In the genomic region with DNA sequence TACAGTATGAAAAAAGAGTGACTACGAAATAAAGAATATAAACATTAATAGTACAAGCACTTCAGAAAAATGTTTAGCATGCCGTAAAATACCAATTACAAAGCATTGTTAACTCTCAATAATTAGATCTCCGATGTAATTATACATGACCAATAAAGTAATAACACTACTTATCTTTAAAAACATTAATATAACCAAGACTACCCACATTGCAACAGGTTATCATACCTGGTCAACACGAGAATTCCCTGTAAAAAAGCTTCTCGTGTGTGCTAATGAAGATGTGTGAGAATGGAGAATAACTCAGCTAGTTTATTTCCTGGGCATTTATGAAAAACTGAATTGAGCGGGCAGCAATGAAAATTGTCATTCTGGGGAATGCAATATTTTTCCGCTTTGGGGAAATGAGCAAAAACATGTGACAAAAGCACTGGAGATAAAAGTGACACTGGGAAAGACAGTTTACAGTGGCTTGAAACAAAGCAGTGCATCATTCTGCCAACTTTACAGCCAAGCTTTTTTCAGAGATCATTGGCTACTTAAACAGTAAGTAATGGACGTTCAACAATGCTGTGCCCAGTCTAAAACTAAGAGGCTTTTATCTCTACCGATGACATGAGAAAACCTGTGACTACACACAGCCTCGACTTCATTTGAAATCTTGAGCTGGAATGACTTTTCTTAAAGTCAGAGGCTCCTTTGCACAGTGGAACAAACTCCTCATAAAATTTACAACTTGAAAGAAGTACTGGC, we compare ENCODE assay signal across 2 cellular contexts.
TF ChIP-seq lines count a peak whose summit lies in the region.

No MANE protein-coding gene starts in this region.

TF ChIP-seq in SK-N-SH, 30 proteins besides CTCF, POLR2A, EP300 and RAD21 (continued from another document):
- TF ChIP-seq, protein P1, sequence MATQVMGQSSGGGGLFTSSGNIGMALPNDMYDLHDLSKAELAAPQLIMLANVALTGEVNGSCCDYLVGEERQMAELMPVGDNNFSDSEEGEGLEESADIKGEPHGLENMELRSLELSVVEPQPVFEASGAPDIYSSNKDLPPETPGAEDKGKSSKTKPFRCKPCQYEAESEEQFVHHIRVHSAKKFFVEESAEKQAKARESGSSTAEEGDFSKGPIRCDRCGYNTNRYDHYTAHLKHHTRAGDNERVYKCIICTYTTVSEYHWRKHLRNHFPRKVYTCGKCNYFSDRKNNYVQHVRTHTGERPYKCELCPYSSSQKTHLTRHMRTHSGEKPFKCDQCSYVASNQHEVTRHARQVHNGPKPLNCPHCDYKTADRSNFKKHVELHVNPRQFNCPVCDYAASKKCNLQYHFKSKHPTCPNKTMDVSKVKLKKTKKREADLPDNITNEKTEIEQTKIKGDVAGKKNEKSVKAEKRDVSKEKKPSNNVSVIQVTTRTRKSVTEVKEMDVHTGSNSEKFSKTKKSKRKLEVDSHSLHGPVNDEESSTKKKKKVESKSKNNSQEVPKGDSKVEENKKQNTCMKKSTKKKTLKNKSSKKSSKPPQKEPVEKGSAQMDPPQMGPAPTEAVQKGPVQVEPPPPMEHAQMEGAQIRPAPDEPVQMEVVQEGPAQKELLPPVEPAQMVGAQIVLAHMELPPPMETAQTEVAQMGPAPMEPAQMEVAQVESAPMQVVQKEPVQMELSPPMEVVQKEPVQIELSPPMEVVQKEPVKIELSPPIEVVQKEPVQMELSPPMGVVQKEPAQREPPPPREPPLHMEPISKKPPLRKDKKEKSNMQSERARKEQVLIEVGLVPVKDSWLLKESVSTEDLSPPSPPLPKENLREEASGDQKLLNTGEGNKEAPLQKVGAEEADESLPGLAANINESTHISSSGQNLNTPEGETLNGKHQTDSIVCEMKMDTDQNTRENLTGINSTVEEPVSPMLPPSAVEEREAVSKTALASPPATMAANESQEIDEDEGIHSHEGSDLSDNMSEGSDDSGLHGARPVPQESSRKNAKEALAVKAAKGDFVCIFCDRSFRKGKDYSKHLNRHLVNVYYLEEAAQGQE (IDR thresholded peaks at IDR 0.05; ENCODE audit: low read depth, low read length): no peak
- TF ChIP-seq SMC3 (IDR thresholded peaks at IDR 0.05; ENCODE audit: low read depth, low read length) (no peak), GATA2 (CRISPR knock-in tag; IDR thresholded peaks at IDR 0.05) (no peak), RXRA (IDR thresholded peaks at IDR 0.05; ENCODE audit: borderline replicate concordance, low read depth) (no peak), MEF2A (IDR thresholded peaks at IDR 0.05; ENCODE audit: borderline replicate concordance, low read depth) (no peak), FOSL2 (IDR thresholded peaks at IDR 0.05; ENCODE audit: borderline replicate concordance, low read depth) (no peak), POLR2AphosphoS5 (IDR thresholded peaks at IDR 0.05; ENCODE audit: low read depth, low read length) (no peak), TCF12 (IDR thresholded peaks at IDR 0.05) (no peak), RFX5 (IDR thresholded peaks at IDR 0.05; ENCODE audit: low read length) (no peak), TAF1 (IDR thresholded peaks at IDR 0.05; ENCODE audit: borderline replicate concordance, low read depth, low read length) (no peak), FOXJ3 (CRISPR knock-in tag; IDR thresholded peaks at IDR 0.05) (no peak), JUND (IDR thresholded peaks at IDR 0.05) (no peak), ELF1 (IDR thresholded peaks at IDR 0.05) (no peak), RCOR1 (IDR thresholded peaks at IDR 0.05; ENCODE audit: low read length) (no peak), FOXM1 (IDR thresholded peaks at IDR 0.05; ENCODE audit: low read depth) (no peak)
- TF ChIP-seq, protein P2, sequence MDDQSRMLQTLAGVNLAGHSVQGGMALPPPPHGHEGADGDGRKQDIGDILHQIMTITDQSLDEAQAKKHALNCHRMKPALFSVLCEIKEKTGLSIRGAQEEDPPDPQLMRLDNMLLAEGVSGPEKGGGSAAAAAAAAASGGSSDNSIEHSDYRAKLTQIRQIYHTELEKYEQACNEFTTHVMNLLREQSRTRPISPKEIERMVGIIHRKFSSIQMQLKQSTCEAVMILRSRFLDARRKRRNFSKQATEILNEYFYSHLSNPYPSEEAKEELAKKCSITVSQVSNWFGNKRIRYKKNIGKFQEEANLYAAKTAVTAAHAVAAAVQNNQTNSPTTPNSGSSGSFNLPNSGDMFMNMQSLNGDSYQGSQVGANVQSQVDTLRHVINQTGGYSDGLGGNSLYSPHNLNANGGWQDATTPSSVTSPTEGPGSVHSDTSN (IDR thresholded peaks at IDR 0.05): no peak
- TF ChIP-seq, protein P3, sequence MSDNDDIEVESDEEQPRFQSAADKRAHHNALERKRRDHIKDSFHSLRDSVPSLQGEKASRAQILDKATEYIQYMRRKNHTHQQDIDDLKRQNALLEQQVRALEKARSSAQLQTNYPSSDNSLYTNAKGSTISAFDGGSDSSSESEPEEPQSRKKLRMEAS (IDR thresholded peaks at IDR 0.05; ENCODE audit: low read depth): no peak
- TF ChIP-seq, protein P4, sequence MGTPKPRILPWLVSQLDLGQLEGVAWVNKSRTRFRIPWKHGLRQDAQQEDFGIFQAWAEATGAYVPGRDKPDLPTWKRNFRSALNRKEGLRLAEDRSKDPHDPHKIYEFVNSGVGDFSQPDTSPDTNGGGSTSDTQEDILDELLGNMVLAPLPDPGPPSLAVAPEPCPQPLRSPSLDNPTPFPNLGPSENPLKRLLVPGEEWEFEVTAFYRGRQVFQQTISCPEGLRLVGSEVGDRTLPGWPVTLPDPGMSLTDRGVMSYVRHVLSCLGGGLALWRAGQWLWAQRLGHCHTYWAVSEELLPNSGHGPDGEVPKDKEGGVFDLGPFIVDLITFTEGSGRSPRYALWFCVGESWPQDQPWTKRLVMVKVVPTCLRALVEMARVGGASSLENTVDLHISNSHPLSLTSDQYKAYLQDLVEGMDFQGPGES (IDR thresholded peaks at IDR 0.05; ENCODE audit: low read depth, low read length): no peak
TF ChIP-seq in SK-N-SH: peak in this region for 0.

TF ChIP-seq in SK-N-SH treated with all-trans-retinoic acid at 6 μM for 48 hours, 23 proteins besides CTCF, POLR2A, EP300 and RAD21 (continued from another document):
- TF ChIP-seq, protein P5, sequence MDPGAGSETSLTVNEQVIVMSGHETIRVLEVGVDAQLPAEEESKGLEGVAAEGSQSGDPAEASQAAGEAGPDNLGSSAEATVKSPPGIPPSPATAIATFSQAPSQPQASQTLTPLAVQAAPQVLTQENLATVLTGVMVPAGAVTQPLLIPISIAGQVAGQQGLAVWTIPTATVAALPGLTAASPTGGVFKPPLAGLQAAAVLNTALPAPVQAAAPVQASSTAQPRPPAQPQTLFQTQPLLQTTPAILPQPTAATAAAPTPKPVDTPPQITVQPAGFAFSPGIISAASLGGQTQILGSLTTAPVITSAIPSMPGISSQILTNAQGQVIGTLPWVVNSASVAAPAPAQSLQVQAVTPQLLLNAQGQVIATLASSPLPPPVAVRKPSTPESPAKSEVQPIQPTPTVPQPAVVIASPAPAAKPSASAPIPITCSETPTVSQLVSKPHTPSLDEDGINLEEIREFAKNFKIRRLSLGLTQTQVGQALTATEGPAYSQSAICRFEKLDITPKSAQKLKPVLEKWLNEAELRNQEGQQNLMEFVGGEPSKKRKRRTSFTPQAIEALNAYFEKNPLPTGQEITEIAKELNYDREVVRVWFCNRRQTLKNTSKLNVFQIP (CRISPR knock-in tag; IDR thresholded peaks at IDR 0.05; ENCODE audit: borderline replicate concordance, low read depth): no peak
- no peak for TF ChIP-seq ARNTL (CRISPR knock-in tag; IDR thresholded peaks at IDR 0.05; ENCODE audit: borderline replicate concordance, low read depth)
- TF ChIP-seq SNAI2 (CRISPR knock-in tag; IDR thresholded peaks at IDR 0.05): no peak
- no peak for TF ChIP-seq ZC3H10 (CRISPR knock-in tag; IDR thresholded peaks at IDR 0.05)
- TF ChIP-seq ZFP3 (CRISPR knock-in tag; IDR thresholded peaks at IDR 0.05): no peak
- TF ChIP-seq, protein P6, sequence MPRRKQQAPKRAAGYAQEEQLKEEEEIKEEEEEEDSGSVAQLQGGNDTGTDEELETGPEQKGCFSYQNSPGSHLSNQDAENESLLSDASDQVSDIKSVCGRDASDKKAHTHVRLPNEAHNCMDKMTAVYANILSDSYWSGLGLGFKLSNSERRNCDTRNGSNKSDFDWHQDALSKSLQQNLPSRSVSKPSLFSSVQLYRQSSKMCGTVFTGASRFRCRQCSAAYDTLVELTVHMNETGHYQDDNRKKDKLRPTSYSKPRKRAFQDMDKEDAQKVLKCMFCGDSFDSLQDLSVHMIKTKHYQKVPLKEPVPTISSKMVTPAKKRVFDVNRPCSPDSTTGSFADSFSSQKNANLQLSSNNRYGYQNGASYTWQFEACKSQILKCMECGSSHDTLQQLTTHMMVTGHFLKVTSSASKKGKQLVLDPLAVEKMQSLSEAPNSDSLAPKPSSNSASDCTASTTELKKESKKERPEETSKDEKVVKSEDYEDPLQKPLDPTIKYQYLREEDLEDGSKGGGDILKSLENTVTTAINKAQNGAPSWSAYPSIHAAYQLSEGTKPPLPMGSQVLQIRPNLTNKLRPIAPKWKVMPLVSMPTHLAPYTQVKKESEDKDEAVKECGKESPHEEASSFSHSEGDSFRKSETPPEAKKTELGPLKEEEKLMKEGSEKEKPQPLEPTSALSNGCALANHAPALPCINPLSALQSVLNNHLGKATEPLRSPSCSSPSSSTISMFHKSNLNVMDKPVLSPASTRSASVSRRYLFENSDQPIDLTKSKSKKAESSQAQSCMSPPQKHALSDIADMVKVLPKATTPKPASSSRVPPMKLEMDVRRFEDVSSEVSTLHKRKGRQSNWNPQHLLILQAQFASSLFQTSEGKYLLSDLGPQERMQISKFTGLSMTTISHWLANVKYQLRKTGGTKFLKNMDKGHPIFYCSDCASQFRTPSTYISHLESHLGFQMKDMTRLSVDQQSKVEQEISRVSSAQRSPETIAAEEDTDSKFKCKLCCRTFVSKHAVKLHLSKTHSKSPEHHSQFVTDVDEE (CRISPR knock-in tag; IDR thresholded peaks at IDR 0.05): no peak
- no peak for TF ChIP-seq CSDC2 (CRISPR knock-in tag; IDR thresholded peaks at IDR 0.05)
- no peak for TF ChIP-seq PPARA (CRISPR knock-in tag; IDR thresholded peaks at IDR 0.05; ENCODE audit: borderline replicate concordance)
- TF ChIP-seq, protein P7, sequence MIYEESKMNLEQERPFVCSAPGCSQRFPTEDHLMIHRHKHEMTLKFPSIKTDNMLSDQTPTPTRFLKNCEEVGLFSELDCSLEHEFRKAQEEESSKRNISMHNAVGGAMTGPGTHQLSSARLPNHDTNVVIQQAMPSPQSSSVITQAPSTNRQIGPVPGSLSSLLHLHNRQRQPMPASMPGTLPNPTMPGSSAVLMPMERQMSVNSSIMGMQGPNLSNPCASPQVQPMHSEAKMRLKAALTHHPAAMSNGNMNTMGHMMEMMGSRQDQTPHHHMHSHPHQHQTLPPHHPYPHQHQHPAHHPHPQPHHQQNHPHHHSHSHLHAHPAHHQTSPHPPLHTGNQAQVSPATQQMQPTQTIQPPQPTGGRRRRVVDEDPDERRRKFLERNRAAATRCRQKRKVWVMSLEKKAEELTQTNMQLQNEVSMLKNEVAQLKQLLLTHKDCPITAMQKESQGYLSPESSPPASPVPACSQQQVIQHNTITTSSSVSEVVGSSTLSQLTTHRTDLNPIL (CRISPR knock-in tag; IDR thresholded peaks at IDR 0.05; ENCODE audit: low read depth): no peak
- no peak for TF ChIP-seq ZNF70 (CRISPR knock-in tag; IDR thresholded peaks at IDR 0.05)
- no peak for TF ChIP-seq TCF4 (CRISPR knock-in tag; IDR thresholded peaks at IDR 0.05; ENCODE audit: borderline replicate concordance)
- TF ChIP-seq, protein P8, sequence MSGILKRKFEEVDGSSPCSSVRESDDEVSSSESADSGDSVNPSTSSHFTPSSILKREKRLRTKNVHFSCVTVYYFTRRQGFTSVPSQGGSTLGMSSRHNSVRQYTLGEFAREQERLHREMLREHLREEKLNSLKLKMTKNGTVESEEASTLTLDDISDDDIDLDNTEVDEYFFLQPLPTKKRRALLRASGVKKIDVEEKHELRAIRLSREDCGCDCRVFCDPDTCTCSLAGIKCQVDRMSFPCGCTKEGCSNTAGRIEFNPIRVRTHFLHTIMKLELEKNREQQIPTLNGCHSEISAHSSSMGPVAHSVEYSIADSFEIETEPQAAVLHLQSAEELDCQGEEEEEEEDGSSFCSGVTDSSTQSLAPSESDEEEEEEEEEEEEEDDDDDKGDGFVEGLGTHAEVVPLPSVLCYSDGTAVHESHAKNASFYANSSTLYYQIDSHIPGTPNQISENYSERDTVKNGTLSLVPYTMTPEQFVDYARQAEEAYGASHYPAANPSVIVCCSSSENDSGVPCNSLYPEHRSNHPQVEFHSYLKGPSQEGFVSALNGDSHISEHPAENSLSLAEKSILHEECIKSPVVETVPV (CRISPR knock-in tag; IDR thresholded peaks at IDR 0.05): no peak
- TF ChIP-seq OSR1 (CRISPR knock-in tag; IDR thresholded peaks at IDR 0.05): no peak
- no peak for TF ChIP-seq ZNF8 (CRISPR knock-in tag; IDR thresholded peaks at IDR 0.05)
- TF ChIP-seq TOX (CRISPR knock-in tag; IDR thresholded peaks at IDR 0.05; ENCODE audit: borderline replicate concordance): no peak
- no peak for TF ChIP-seq GLIS3 (CRISPR knock-in tag; IDR thresholded peaks at IDR 0.05)
- TF ChIP-seq RARB (CRISPR knock-in tag; IDR thresholded peaks at IDR 0.05): no peak
